8 cellular contexts compared by ENCODE assay signal in genomic region chr1:100530901-100531487, GRCh38. TPM values are rescaled to one million over a fixed set of nuclear protein-coding genes. Genes with fewer than 3 reads are reported as not detected.
DNase-seq lines count a peak whose midpoint lies in the region; ATAC-seq and TF ChIP-seq lines count a peak whose summit lies in the region.

No MANE protein-coding gene starts in this region.

- peaks cover 0 to 5% (median 0%) of the 10 kb centered on the region in 45 donors for H3K27me3 ChIP-seq in dorsolateral prefrontal cortex

- TF ChIP-seq CTCF in GM13977 (IDR thresholded peaks at IDR 0.05; ENCODE audit: extremely low read depth, insufficient read depth, missing control alignments), result no peak
- TF ChIP-seq CTCF in epithelial cell of esophagus (IDR thresholded peaks at IDR 0.05; ENCODE audit: insufficient read depth, low read depth, low read length, missing control alignments), result no peak
- no peak for TF ChIP-seq CTCF in dorsolateral prefrontal cortex (IDR thresholded peaks at IDR 0.05 in 54 of 56, conservative IDR thresholded peaks at IDR 0.05 in 2 of 56; ENCODE audit: low read depth in 1 of 56, partially characterized antibody in 56 of 56)

- H3K27ac ChIP-seq in dorsolateral prefrontal cortex, result no peak overlapping the region

- DNase-seq in GM13977 (ENCODE audit: low spot score) (peak; percentile 36), Kasumi-1 (lab: John Stamatoyannopoulos, UW) (peak; percentile 76 to 87), epithelial cell of esophagus (ENCODE audit: low read depth) (peak; percentile 13), germinal center (ENCODE audit: low spot score) (no peak), dorsolateral prefrontal cortex (no peak), GOT3 (lab: John Stamatoyannopoulos, UW) (no peak)
- peak; percentile 18 to 52 for DNase-seq in stimulated activated naive CD8-positive, alpha-beta T cell treated with anti-CD3 and anti-CD28 coated beads, Interleukin-15, amount 100 ng/mL, for 72 hours

- H3K27ac Mint-ChIP-seq in stimulated activated naive CD8-positive, alpha-beta T cell treated with anti-CD3 and anti-CD28 coated beads, Interleukin-15, amount 100 ng/mL, for 72 hours, result peak overlapping the region in 1 of 2 donors; percentile 29

- ATAC-seq in GM21717 (IDR thresholded peaks at IDR 0.05; ENCODE audit: unreplicated experiment), result peak; percentile 91
- peak; percentile 98 for ATAC-seq in stimulated activated naive CD8-positive, alpha-beta T cell treated with anti-CD3 and anti-CD28 coated beads, Interleukin-15, amount 100 ng/mL, for 72 hours

- H3K27me3 Mint-ChIP-seq in stimulated activated naive CD8-positive, alpha-beta T cell treated with anti-CD3 and anti-CD28 coated beads, Interleukin-15, amount 100 ng/mL, for 72 hours, result peaks cover 11% of the 10 kb centered on the region

- no peaks in the 10 kb centered on the region for H3K9me3 Mint-ChIP-seq in stimulated activated naive CD8-positive, alpha-beta T cell treated with anti-CD3 and anti-CD28 coated beads, Interleukin-15, amount 100 ng/mL, for 72 hours

- peak overlapping the region; percentile 4 to 27 for H3K4me3 Mint-ChIP-seq in stimulated activated naive CD8-positive, alpha-beta T cell treated with anti-CD3 and anti-CD28 coated beads, Interleukin-15, amount 100 ng/mL, for 72 hours

- in situ Hi-C loops in GM13977 (cut with MboI; ENCODE audit: low pct_unique_long_range_greater_than_20kb, low sequenced_read_pairs, unreplicated experiment), result no loop called here

- peaks cover 37% of the 10 kb centered on the region for H3K4me1 Mint-ChIP-seq in stimulated activated naive CD8-positive, alpha-beta T cell treated with anti-CD3 and anti-CD28 coated beads, Interleukin-15, amount 100 ng/mL, for 72 hours

- intact Hi-C loops in dorsolateral prefrontal cortex (cut with DNase I), result no loop called here

- H3K4me3 ChIP-seq in epithelial cell of esophagus (ENCODE audit: low read length), result no peak overlapping the region
- H3K4me3 ChIP-seq in dorsolateral prefrontal cortex, result no peak overlapping the region

RNA-seq across cellular contexts. Expression of gene GPR88, which starts 6.9 kb away (rescaled TPM):
- 1 to 10 TPM; 1.2 to 7.9 (median 3.5) TPM for total RNA-seq in dorsolateral prefrontal cortex

Comparison
In these comparisons a context has a peak if more than half of its experiments do, and no peak if none do; other contexts are left out.
1. DNase-seq: peak in GM13977 (single experiment), Kasumi-1 (2 of 2), epithelial cell of esophagus (single experiment) and stimulated activated naive CD8-positive, alpha-beta T cell treated with anti-CD3 and anti-CD28 coated beads, Interleukin-15, amount 100 ng/mL, for 72 hours (2 of 2); none in germinal center (single experiment), dorsolateral prefrontal cortex (0 of 10) and GOT3 (single experiment).